16 cellular contexts compared by ENCODE assay signal in genomic region chr3:33076952-33077351, GRCh38. TPM values are rescaled to one million over a fixed set of nuclear protein-coding genes. Genes with fewer than 3 reads are reported as not detected.
DNase-seq lines count a peak whose midpoint lies in the region; TF ChIP-seq lines count a peak whose summit lies in the region.
"Had no signal": no experiment of that assay in that cellular context is flagged by ENCODE, and none has a peak within 500 bp of the region (broad histone marks: within the 10 kb centered on the region; RNA-seq: fewer than 3 reads in every experiment).

No MANE protein-coding gene starts in this region.

- H3K27me3 Mint-ChIP-seq in endodermal cell (ENCODE audit: insufficient read depth), result no peaks in the 10 kb centered on the region
- H3K27me3 Mint-ChIP-seq in osteocyte (ENCODE audit: unreplicated experiment), result no peaks in the 10 kb centered on the region
- H3K27me3 Mint-ChIP-seq: CD4-positive, CD25-positive, alpha-beta regulatory T cell had no signal

- TF ChIP-seq CTCF in endodermal cell (conservative IDR thresholded peaks at IDR 0.05) (no peak), osteocyte (IDR thresholded peaks at IDR 0.05) (no peak), suprapubic skin (IDR thresholded peaks at IDR 0.05) (no peak)

- no peak overlapping the region for H3K9ac ChIP-seq in endodermal cell (ENCODE audit: extremely low read depth, low read length, poor library complexity, severe bottlenecking)
- H3K9ac ChIP-seq: BLaER1 treated with 17β-estradiol and CSF1 and Interleukin-3, amounts not matched to agents 10 nM and 100 nM had no signal

- H3K4me3 ChIP-seq in endodermal cell (ENCODE audit: low read length) (no peak overlapping the region), suprapubic skin (no peak overlapping the region)
- H3K4me3 ChIP-seq: BLaER1 treated with 17β-estradiol and CSF1 and Interleukin-3, amounts not matched to agents 10 nM and 100 nM; GM12878 had no signal

- H3K4me1 ChIP-seq in endodermal cell (ENCODE audit: control insufficient read depth, insufficient read depth, low read length) (no peaks in the 10 kb centered on the region), suprapubic skin (no peaks in the 10 kb centered on the region)

- H3K4me3 Mint-ChIP-seq in endodermal cell (no peak overlapping the region), osteocyte (ENCODE audit: unreplicated experiment) (no peak overlapping the region)
- H3K4me3 Mint-ChIP-seq: CD4-positive, CD25-positive, alpha-beta regulatory T cell; HFFc6 had no signal

- DNase-seq in activated CD8-positive, alpha-beta memory T cell treated with anti-CD3 and anti-CD28 coated beads for 24 hours, result peak; percentile 26
- DNase-seq in activated CD8-positive, alpha-beta memory T cell treated with anti-CD3 and anti-CD28 coated beads, Interleukin-2, amount 50 U/mL, for 48 hours, result no peak
- DNase-seq in endodermal cell (peak; percentile 21), osteocyte (ENCODE audit: extremely low spot score, unreplicated experiment) (no peak), GDM1 (lab: John Stamatoyannopoulos, UW) (no peak), suprapubic skin (ENCODE audit: low spot score in 2 of 2) (no peak), T-helper 1 cell (no peak), activated T-cell treated with anti-CD3 and anti-CD28 coated beads for 4 hours (no peak)
- DNase-seq: Calu3; CD4-positive, CD25-positive, alpha-beta regulatory T cell; DMS 273 treated with DMSO at 0.1 percent for 48 hours; HCEC 1CT; HFFc6 had no signal

- no peak overlapping the region for H3K27ac ChIP-seq in endodermal cell (ENCODE audit: low read depth, low read length)
- H3K27ac ChIP-seq in suprapubic skin, result no peak overlapping the region
- H3K27ac ChIP-seq: 22Rv1; BLaER1 treated with 17β-estradiol and CSF1 and Interleukin-3, amounts not matched to agents 10 nM and 100 nM had no signal

- H3K4me1 Mint-ChIP-seq in endodermal cell, result peaks cover 7% of the 10 kb centered on the region
- peaks cover 25% of the 10 kb centered on the region for H3K4me1 Mint-ChIP-seq in osteocyte (ENCODE audit: unreplicated experiment)

- peak overlapping the region; percentile 79 for H3K27ac Mint-ChIP-seq in endodermal cell
- peak overlapping the region; percentile 73 for H3K27ac Mint-ChIP-seq in osteocyte (ENCODE audit: unreplicated experiment)

- TF ChIP-seq EP300 in suprapubic skin (IDR thresholded peaks at IDR 0.05), result no peak

- no peaks in the 10 kb centered on the region for H3K36me3 ChIP-seq in endodermal cell (ENCODE audit: control insufficient read depth, insufficient read depth, low read length)
- peaks cover 6% of the 10 kb centered on the region for H3K36me3 ChIP-seq in suprapubic skin

- H3K27me3 ChIP-seq in endodermal cell (ENCODE audit: control insufficient read depth, insufficient read depth, low read length, poor library complexity, severe bottlenecking), result no peaks in the 10 kb centered on the region
- H3K27me3 ChIP-seq in suprapubic skin, result no peaks in the 10 kb centered on the region
- H3K27me3 ChIP-seq: BLaER1 treated with 17β-estradiol and CSF1 and Interleukin-3, amounts not matched to agents 10 nM and 100 nM had no signal

- H3K9me3 Mint-ChIP-seq in endodermal cell (no peaks in the 10 kb centered on the region), osteocyte (ENCODE audit: unreplicated experiment) (no peaks in the 10 kb centered on the region)
- H3K9me3 Mint-ChIP-seq: CD4-positive, CD25-positive, alpha-beta regulatory T cell; HFFc6 had no signal

- WGBS in endodermal cell (ENCODE audit: insufficient coverage in 1 of 2, insufficient read length in 1 of 2), 2 experiments, result 92 to 98% methylated on average over 5 to 8 of the region's 8 CpGs
- WGBS in suprapubic skin, result 81% methylated on average over 8 of the region's 8 CpGs

- no peak for TF ChIP-seq POLR2A in suprapubic skin (IDR thresholded peaks at IDR 0.05)

- H3K36me3 Mint-ChIP-seq in endodermal cell (ENCODE audit: low read depth) (peaks cover 9% of the 10 kb centered on the region), osteocyte (ENCODE audit: unreplicated experiment) (peaks cover 13% of the 10 kb centered on the region)

- H3K9me3 ChIP-seq in endodermal cell (ENCODE audit: control insufficient read depth, low read length) (no peaks in the 10 kb centered on the region), suprapubic skin (no peaks in the 10 kb centered on the region)
- H3K9me3 ChIP-seq: BLaER1 treated with 17β-estradiol and CSF1 and Interleukin-3, amounts not matched to agents 10 nM and 100 nM had no signal

RNA-seq across cellular contexts. Expression of gene GLB1, which starts 20.0 kb away (rescaled TPM):
- total RNA-seq in endodermal cell (10 to 100 TPM; 66.9 to 67.9 TPM), osteocyte (90.4 and 122 TPM in 2 replicates), suprapubic skin (10 to 100 TPM; 27.1 to 42.6 (median 40.3) TPM)
- 39.6 TPM for polyA plus RNA-seq in endodermal cell (2013, experiment 1 of 2)
- 42.1 TPM for polyA plus RNA-seq in endodermal cell (2013, experiment 2 of 2)

RNA-seq across cellular contexts. Expression of gene TMPPE, which starts 20.0 kb away (rescaled TPM):
- 1 to 10 TPM; 5.2 to 8.4 TPM for total RNA-seq in endodermal cell
- polyA plus RNA-seq in endodermal cell (2013, experiment 1 of 2), result 1.1 TPM
- 1.4 TPM for polyA plus RNA-seq in endodermal cell (2013, experiment 2 of 2)
- 10.0 and 10.3 TPM in 2 replicates for total RNA-seq in osteocyte
- total RNA-seq in suprapubic skin, result 10 to 100 TPM in 3 of 4 donors, 1 to 10 TPM in 1; 9.7 to 17.1 (median 15.6) TPM

RNA-seq across cellular contexts. Expression of gene CRTAP, which starts 36.9 kb away (rescaled TPM):
- total RNA-seq in endodermal cell (100 to 1,000 TPM; 164 to 166 TPM), osteocyte (308 and 332 TPM in 2 replicates), suprapubic skin (100 to 1,000 TPM in 3 of 4 donors, 10 to 100 TPM in 1; 99.5 to 162 (median 135) TPM)
- 109 TPM for polyA plus RNA-seq in endodermal cell (2013, experiment 1 of 2)
- 107 TPM for polyA plus RNA-seq in endodermal cell (2013, experiment 2 of 2)

Comparison
In these comparisons a context has a peak if more than half of its experiments do, and no peak if none do; other contexts are left out.
1. DNase-seq: peak in activated CD8-positive, alpha-beta memory T cell treated with anti-CD3 and anti-CD28 coated beads for 24 hours (single experiment) and endodermal cell (single experiment); none in activated CD8-positive, alpha-beta memory T cell treated with anti-CD3 and anti-CD28 coated beads, Interleukin-2, amount 50 U/mL, for 48 hours (single experiment), osteocyte (single experiment), GDM1 (single experiment), suprapubic skin (0 of 2), T-helper 1 cell (0 of 5) and activated T-cell treated with anti-CD3 and anti-CD28 coated beads for 4 hours (single experiment).